9 cellular contexts compared by ENCODE assay signal in the genomic region with DNA sequence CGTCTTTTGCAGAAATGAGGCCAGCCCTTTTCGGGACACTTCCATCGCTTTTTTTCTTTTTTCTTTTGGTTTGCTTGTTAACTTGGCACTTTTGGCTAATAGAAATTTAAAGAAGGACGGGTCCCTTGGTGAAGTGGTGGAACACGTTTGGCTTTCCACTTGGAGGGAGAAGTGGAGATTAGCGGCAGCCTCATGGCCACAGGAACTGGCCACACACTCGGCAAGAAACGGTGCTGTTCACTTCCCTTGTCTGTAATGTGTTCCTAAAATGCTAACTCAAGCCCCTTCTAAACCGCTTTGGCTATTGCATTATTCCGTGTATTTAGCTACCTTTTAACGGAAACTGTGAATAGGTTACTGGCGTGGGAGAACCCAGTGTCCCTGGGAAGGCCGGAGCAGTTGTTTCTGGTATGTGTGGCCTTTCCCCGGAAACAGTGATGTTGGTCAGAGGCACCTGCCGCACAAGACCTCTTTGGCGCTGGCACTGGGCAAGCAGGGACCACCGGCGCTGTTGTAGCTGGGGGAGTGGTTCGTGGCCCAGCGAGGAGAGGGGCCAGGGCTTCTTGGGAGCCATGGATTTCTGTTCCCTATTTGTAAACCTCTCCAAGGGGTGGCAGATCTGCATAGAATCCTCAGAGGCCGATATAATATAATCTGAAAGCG. TPM values are rescaled to one million over a fixed set of nuclear protein-coding genes. Genes with fewer than 3 reads are reported as not detected.
A peak's percentile ranks its signal among the peaks of the same experiment; 100 is the strongest.
DNase-seq lines count a peak whose midpoint lies in the region; ATAC-seq, FAIRE-seq and TF ChIP-seq lines count a peak whose summit lies in the region.
"Had no signal": no experiment of that assay in that cellular context is flagged by ENCODE, and none has a peak within 500 bp of the region (broad histone marks: within the 10 kb centered on the region; RNA-seq: fewer than 3 reads in every experiment).

No MANE protein-coding gene starts in this region.

- H3K4me3 ChIP-seq in HepG2 (replicated peaks in 1 of 3; ENCODE audit: insufficient read depth in 1 of 3, low read depth in 2 of 3, low read length in 3 of 3) = peak overlapping the region; percentile 21 to 61 (median 29)
- H3K4me3 ChIP-seq in thoracic aorta = peak overlapping the region; percentile 78

- peaks cover 14% of the 10 kb centered on the region for H3K4me1 Mint-ChIP-seq in activated T-cell treated with anti-CD3 and anti-CD28 coated beads, Interleukin-2, amount 50 U/mL, for 72 hours (ENCODE audit: low read depth)

- TF ChIP-seq RAD21 in HepG2 (CRISPR knock-in tag; IDR thresholded peaks at IDR 0.05) = no peak

- H3K27ac Mint-ChIP-seq in activated T-cell treated with anti-CD3 and anti-CD28 coated beads, Interleukin-2, amount 50 U/mL, for 72 hours = no peak overlapping the region

- TF ChIP-seq CTCF in HepG2 (CRISPR knock-in tag; IDR thresholded peaks at IDR 0.05) (0 out of 2 replicates have a peak, but pooled peaks have one; percentile 10), thoracic aorta (IDR thresholded peaks at IDR 0.05) (no peak)

- CTCF ChIA-PET in HepG2 (lab: Yijun Ruan, JAX; ENCODE audit: low intra/inter-chr PET ratio, low total read pairs) = no interaction called here

- H3K36me3 Mint-ChIP-seq in activated T-cell treated with anti-CD3 and anti-CD28 coated beads, Interleukin-2, amount 50 U/mL, for 72 hours (ENCODE audit: insufficient read depth in 2 of 2) = no peaks in the 10 kb centered on the region

- H4K20me1 ChIP-seq in HepG2 (ENCODE audit: insufficient read depth, low read length) = no peaks in the 10 kb centered on the region

- no peak for ATAC-seq in activated T-cell treated with anti-CD3 and anti-CD28 coated beads, Interleukin-2, amount 50 U/mL, for 72 hours (replicated peaks in 1 of 2)
- ATAC-seq in HepG2 (peak; percentile 29), thoracic aorta (ENCODE audit: insufficient number of reproducible peaks, low FRiP score, low read depth) (no peak), HG02678 (IDR thresholded peaks at IDR 0.05; ENCODE audit: unreplicated experiment) (no peak)

- peak overlapping the region; percentile 73 for H3K4me2 ChIP-seq in HepG2 (ENCODE audit: low read depth, low read length)

- intact Hi-C loops in HepG2 (cut with micrococcal nuclease; ENCODE audit: unreplicated experiment) (no loop called here), posterior vena cava (cut with DNase I) (no loop called here)

- H3K9me3 ChIP-seq in HepG2 (ENCODE audit: low read length) = no peaks in the 10 kb centered on the region
- H3K9me3 ChIP-seq in thoracic aorta = no peaks in the 10 kb centered on the region

- no peaks in the 10 kb centered on the region for H3K36me3 ChIP-seq in HepG2 (replicated peaks in 1 of 2; ENCODE audit: control insufficient read depth in 1 of 2, insufficient read depth in 2 of 2, low read length in 2 of 2)
- no peaks in the 10 kb centered on the region for H3K36me3 ChIP-seq in thoracic aorta

- BruUV-seq in HepG2 (replicated peaks; lab: Mats Ljungman, UMichigan) = no TSS peak

- peaks cover 14 to 86% of the 10 kb centered on the region in 2 experiments; a peak in 4 of 5 replicates for H3K27me3 ChIP-seq in HepG2 (ENCODE audit: control insufficient read depth in 1 of 2, insufficient read depth in 2 of 2, low read length in 2 of 2)
- H3K27me3 ChIP-seq in thoracic aorta (replicated peaks; ENCODE audit: insufficient read depth) = no peaks in the 10 kb centered on the region

- H3K4me1 ChIP-seq in HepG2 (ENCODE audit: insufficient read depth, low read length) (peaks cover 41% of the 10 kb centered on the region), thoracic aorta (ENCODE audit: control insufficient read depth in 1 of 2, low read depth in 2 of 2) (peaks cover 26 to 57% of the 10 kb centered on the region in 2 donors)

- H3K27ac ChIP-seq in HepG2 (ENCODE audit: extremely low read length, insufficient read depth, low read length) (no peak overlapping the region), thoracic aorta (peak overlapping the region; percentile 92 to 95)

- H3K9me3 Mint-ChIP-seq in activated T-cell treated with anti-CD3 and anti-CD28 coated beads, Interleukin-2, amount 50 U/mL, for 72 hours = no peaks in the 10 kb centered on the region

- no peak for TF ChIP-seq POLR2A in HepG2 (IDR thresholded peaks at IDR 0.05; ENCODE audit: insufficient read depth in 1 of 2, low read depth in 2 of 2, low read length in 2 of 2)

- H2AFZ ChIP-seq in HepG2 (ENCODE audit: low read length) = no peak overlapping the region

- no peak for DNase-seq in activated T-cell treated with anti-CD3 and anti-CD28 coated beads, Interleukin-2, amount 50 U/mL, for 72 hours
- DNase-seq in activated T-cell treated with anti-CD3 and anti-CD28 coated beads for 4 hours = no peak
- peak; percentile 41 for DNase-seq in astrocyte of the hippocampus (ENCODE audit: low read depth, low spot score)
- no peak for DNase-seq in HepG2 (ENCODE audit: low spot score)
- no peak for DNase-seq in thoracic aorta (ENCODE audit: low spot score)
- no peak for DNase-seq in KG1 (lab: John Stamatoyannopoulos, UW)
- no peak for DNase-seq in posterior vena cava (ENCODE audit: low spot score)

- 8% methylated on average over 22 of the region's 22 CpGs for WGBS in HepG2 (ENCODE audit: low lambda C conversion rate)

- H3K4me3 Mint-ChIP-seq in activated T-cell treated with anti-CD3 and anti-CD28 coated beads, Interleukin-2, amount 50 U/mL, for 72 hours = peak overlapping the region; percentile 72 to 76

- POLR2A ChIA-PET in HepG2 (lab: Yijun Ruan, JAX) = interaction anchor here (1.8 kb wide), 1 partner anchor 200 kb away, joined by 8 read pairs; a partner anchor contains a TSS

- TF ChIP-seq EP300 in HepG2 (IDR thresholded peaks at IDR 0.05; ENCODE audit: low read depth in 2 of 2, low read length in 2 of 2) = no peak
- TF ChIP-seq EP300 in HepG2 (CRISPR knock-in tag; IDR thresholded peaks at IDR 0.05; ENCODE audit: borderline replicate concordance) = no peak; the same call in 1 of the 2 replicates

- H3K79me2 ChIP-seq in HepG2 (ENCODE audit: insufficient read depth, low read length) = no peaks in the 10 kb centered on the region

- H3K9ac ChIP-seq in HepG2 (ENCODE audit: insufficient read depth, low read depth, low read length) = no peak overlapping the region

- H3K27me3 Mint-ChIP-seq in activated T-cell treated with anti-CD3 and anti-CD28 coated beads, Interleukin-2, amount 50 U/mL, for 72 hours (ENCODE audit: low read depth) = peaks cover 43% of the 10 kb centered on the region

- no peak for FAIRE-seq in HepG2 (lab: Jason Lieb, UNC)

- in situ Hi-C loops in HepG2 (cut with HindIII; ENCODE audit: extremely low pct_ligation_motif_present, low pct_unique_long_range_greater_than_20kb) = no loop called here

TF ChIP-seq in HepG2, 621 proteins besides CTCF, POLR2A, EP300 and RAD21 (continues in another document):
- TF ChIP-seq GATAD1 (CRISPR knock-in tag; IDR thresholded peaks at IDR 0.05) (0 out of 2 replicates have a peak, but pooled peaks have one; percentile 6), ZMYM3 (CRISPR knock-in tag; IDR thresholded peaks at IDR 0.05) (no peak), CBX2 (IDR thresholded peaks at IDR 0.05; ENCODE audit: low read depth, low read length) (peak; percentile 92; the same call in 1 of the 2 replicates), CBX2 (CRISPR knock-in tag; IDR thresholded peaks at IDR 0.05; ENCODE audit: low read depth) (no peak), MTF2 (CRISPR knock-in tag; IDR thresholded peaks at IDR 0.05; ENCODE audit: borderline replicate concordance) (peak; percentile 78; the same call in 1 of the 2 replicates), ZNF883 (CRISPR knock-in tag; IDR thresholded peaks at IDR 0.05; ENCODE audit: not compliant biosample characterization) (peak; percentile 12), ZFX (CRISPR knock-in tag; IDR thresholded peaks at IDR 0.05; ENCODE audit: low read depth) (no peak), HNRNPL (IDR thresholded peaks at IDR 0.05; ENCODE audit: low read depth, low read length) (0 out of 2 replicates have a peak, but pooled peaks have one; percentile 7), ZNF263 (CRISPR knock-in tag; IDR thresholded peaks at IDR 0.05) (0 out of 2 replicates have a peak, but pooled peaks have one; percentile 9), BHLHE40 (IDR thresholded peaks at IDR 0.05; ENCODE audit: low read length) (peak; percentile 28; the same call in 1 of the 2 replicates)

RNA-seq across cellular contexts. Expression of a gene that starts 1.0 kb away (rescaled TPM):
- total RNA-seq in activated T-cell treated with anti-CD3 and anti-CD28 coated beads, Interleukin-2, amount 50 U/mL, for 72 hours = 1 to 10 TPM in 1 of 2 donors, under 1 TPM in 1; 1.00 to 1.8 TPM
- total RNA-seq in HepG2 (2016; rRNA removed; fragmentation: Illumina TruSeq; extraction: Trizol) (0.29 TPM in 1 of 2 replicates, not detected in the other), thoracic aorta (100 to 1,000 TPM; 246 to 525 TPM), posterior vena cava (100 to 1,000 TPM; 114 to 116 TPM)
- not detected in 2 replicates for total RNA-seq in HepG2 (2016; cell fraction: cytosol; rRNA removed; fragmentation: Illumina TruSeq; extraction: Trizol; ENCODE audit: low read depth)
- 0.17 TPM in 1 of 2 replicates, not detected in the other for total RNA-seq in HepG2 (2016; cell fraction: insoluble cytoplasmic fraction; rRNA removed; fragmentation: Illumina TruSeq; extraction: Trizol)
- total RNA-seq in HepG2 (2016; cell fraction: membrane; rRNA removed; fragmentation: Illumina TruSeq; extraction: Trizol) = 0.19 TPM in 1 of 2 replicates, not detected in the other
- not detected in 2 replicates for total RNA-seq in HepG2 (2016; cell fraction: nucleus; rRNA removed; fragmentation: Illumina TruSeq; extraction: Trizol)
- polyA plus RNA-seq in HepG2 (2011; rRNA removed) = 0.61 and 1.9 TPM in 2 replicates
- 0.83 and 1.1 TPM in 2 replicates for polyA plus RNA-seq in HepG2 (2011; cell fraction: cytosol; rRNA removed)
- 0.68 and 1.2 TPM in 2 replicates for polyA plus RNA-seq in HepG2 (2011; cell fraction: nucleus; rRNA removed)
- polyA plus RNA-seq in HepG2 (2012) = 0.19 and 1.2 TPM in 2 replicates
- polyA plus RNA-seq in HepG2 (2016; cell fraction: cytosol; fragmentation: Illumina TruSeq; extraction: Trizol; ENCODE audit: low read depth) = 0.24 TPM in 1 of 2 replicates, not detected in the other
- polyA plus RNA-seq in HepG2 (2016; cell fraction: insoluble cytoplasmic fraction; fragmentation: Illumina TruSeq; extraction: Trizol; ENCODE audit: low read depth) = not detected in 2 replicates
- polyA plus RNA-seq in HepG2 (2016; cell fraction: membrane; fragmentation: Illumina TruSeq; extraction: Trizol; ENCODE audit: low read depth) = not detected in 2 replicates
- 0.85 and 1.1 TPM in 2 replicates for polyA plus RNA-seq in HepG2 (2016; cell fraction: nucleus; fragmentation: Illumina TruSeq; extraction: Trizol; ENCODE audit: insufficient read depth, low read depth)
- polyA minus RNA-seq in HepG2 (2011; rRNA and poly(A)+ RNA removed; ENCODE audit: low replicate concordance) = not detected in 2 replicates
- not detected in 2 replicates for polyA minus RNA-seq in HepG2 (2011; cell fraction: cytosol; rRNA and poly(A)+ RNA removed)
- polyA minus RNA-seq in HepG2 (2011; cell fraction: nucleus; rRNA and poly(A)+ RNA removed) = not detected in 2 replicates
- total RNA-seq: dermis microvascular lymphatic vessel endothelial cell had no signal

Comparison
In these comparisons a context has a peak if more than half of its experiments do, and no peak if none do; other contexts are left out.
1. RNA of a gene that starts 1.0 kb away (total RNA-seq): 246 to 525 TPM in thoracic aorta and 114 to 116 TPM in posterior vena cava; 1.00 to 1.8 TPM in activated T-cell treated with anti-CD3 and anti-CD28 coated beads, Interleukin-2, amount 50 U/mL, for 72 hours and 0.17 to 0.29 TPM in HepG2; every median in the first group is over 10 times any median in the second.